In the genomic region with DNA sequence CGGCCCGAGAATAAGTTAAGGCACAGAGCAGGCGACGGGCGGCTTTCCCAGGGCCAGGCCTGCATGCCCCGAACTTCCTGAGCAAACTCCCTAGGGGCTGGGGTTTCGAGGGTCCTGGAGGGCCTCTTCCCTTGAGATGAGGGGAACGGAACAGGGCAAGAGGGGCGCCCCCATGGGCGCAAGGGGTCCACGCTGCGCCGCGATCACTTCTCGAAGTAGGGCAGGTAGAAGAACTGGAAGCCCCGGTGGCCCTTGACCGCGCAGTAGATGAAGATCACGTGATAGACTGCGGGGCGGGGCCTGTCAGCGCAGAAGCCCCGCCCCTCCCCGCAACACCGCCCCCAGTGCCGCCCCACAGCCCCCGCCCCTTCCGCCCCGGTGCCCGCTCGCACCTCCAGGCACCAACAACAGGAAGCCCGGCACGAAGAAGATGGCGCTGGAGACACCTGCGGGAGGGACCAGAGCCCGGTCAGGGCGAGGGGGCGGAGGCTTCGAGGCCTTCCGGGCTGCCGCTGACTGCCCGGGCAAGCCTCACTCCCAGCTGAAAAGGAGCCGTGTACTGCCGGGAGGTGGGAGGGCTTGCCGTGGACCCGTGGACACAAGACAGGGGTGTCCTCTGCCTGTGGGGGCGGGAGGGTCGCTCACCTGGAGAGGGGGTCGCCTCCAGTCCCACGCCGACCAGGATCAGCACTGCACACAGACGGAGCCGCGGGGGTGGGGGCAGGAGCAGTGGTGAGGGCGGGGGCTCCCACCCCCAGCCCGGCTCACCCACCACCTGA, we compare ENCODE assay signal across 1 cellular context.
A peak's percentile ranks its signal among the peaks of the same experiment; 100 is the strongest.
TF ChIP-seq lines count a peak whose summit lies in the region.

No MANE protein-coding gene starts in this region.

TF ChIP-seq in HepG2, 621 proteins besides CTCF, POLR2A, EP300 and RAD21 (continued from another document and continues in another):
- TF ChIP-seq CSRNP1 (CRISPR knock-in tag; IDR thresholded peaks at IDR 0.05), result no peak
- TF ChIP-seq ZNF234 (CRISPR knock-in tag; conservative IDR thresholded peaks at IDR 0.05), result 0 out of 2 replicates have a peak, but pooled peaks have one; percentile 54
- no peak for TF ChIP-seq SKI (IDR thresholded peaks at IDR 0.05; ENCODE audit: partially characterized antibody)
- TF ChIP-seq SP2 (CRISPR knock-in tag; IDR thresholded peaks at IDR 0.05), result peak; percentile 44; the same call in 1 of the 2 replicates
- TF ChIP-seq NFATC3 (CRISPR knock-in tag; IDR thresholded peaks at IDR 0.05), result no peak
- TF ChIP-seq ZNF687 (CRISPR knock-in tag; IDR thresholded peaks at IDR 0.05), result peak; percentile 88
- TF ChIP-seq BHLHE40 (IDR thresholded peaks at IDR 0.05; ENCODE audit: low read length), result peak; percentile 72
- 0 out of 2 replicates have a peak, but pooled peaks have one; percentile 17 for TF ChIP-seq ATF7-NPFF (CRISPR knock-in tag; IDR thresholded peaks at IDR 0.05; ENCODE audit: low read depth)
- TF ChIP-seq CCDC6 (CRISPR knock-in tag; IDR thresholded peaks at IDR 0.05), result 0 out of 2 replicates have a peak, but pooled peaks have one; percentile 21
- TF ChIP-seq ZBTB7B (CRISPR knock-in tag; IDR thresholded peaks at IDR 0.05), result peak; percentile 15; the same call in 1 of the 2 replicates
- 0 out of 2 replicates have a peak, but pooled peaks have one; percentile 8 for TF ChIP-seq KLF13 (CRISPR knock-in tag; IDR thresholded peaks at IDR 0.05)
- TF ChIP-seq KDM6A (CRISPR knock-in tag; IDR thresholded peaks at IDR 0.05; ENCODE audit: low read depth), result no peak
- no peak for TF ChIP-seq CENPT (CRISPR knock-in tag; IDR thresholded peaks at IDR 0.05; ENCODE audit: low read depth)
- no peak for TF ChIP-seq MTA1 (CRISPR knock-in tag; IDR thresholded peaks at IDR 0.05; ENCODE audit: borderline replicate concordance)
- TF ChIP-seq ZNF317 (CRISPR knock-in tag; IDR thresholded peaks at IDR 0.05), result peak; percentile 70; the same call in 1 of the 2 replicates
- TF ChIP-seq, protein P1, sequence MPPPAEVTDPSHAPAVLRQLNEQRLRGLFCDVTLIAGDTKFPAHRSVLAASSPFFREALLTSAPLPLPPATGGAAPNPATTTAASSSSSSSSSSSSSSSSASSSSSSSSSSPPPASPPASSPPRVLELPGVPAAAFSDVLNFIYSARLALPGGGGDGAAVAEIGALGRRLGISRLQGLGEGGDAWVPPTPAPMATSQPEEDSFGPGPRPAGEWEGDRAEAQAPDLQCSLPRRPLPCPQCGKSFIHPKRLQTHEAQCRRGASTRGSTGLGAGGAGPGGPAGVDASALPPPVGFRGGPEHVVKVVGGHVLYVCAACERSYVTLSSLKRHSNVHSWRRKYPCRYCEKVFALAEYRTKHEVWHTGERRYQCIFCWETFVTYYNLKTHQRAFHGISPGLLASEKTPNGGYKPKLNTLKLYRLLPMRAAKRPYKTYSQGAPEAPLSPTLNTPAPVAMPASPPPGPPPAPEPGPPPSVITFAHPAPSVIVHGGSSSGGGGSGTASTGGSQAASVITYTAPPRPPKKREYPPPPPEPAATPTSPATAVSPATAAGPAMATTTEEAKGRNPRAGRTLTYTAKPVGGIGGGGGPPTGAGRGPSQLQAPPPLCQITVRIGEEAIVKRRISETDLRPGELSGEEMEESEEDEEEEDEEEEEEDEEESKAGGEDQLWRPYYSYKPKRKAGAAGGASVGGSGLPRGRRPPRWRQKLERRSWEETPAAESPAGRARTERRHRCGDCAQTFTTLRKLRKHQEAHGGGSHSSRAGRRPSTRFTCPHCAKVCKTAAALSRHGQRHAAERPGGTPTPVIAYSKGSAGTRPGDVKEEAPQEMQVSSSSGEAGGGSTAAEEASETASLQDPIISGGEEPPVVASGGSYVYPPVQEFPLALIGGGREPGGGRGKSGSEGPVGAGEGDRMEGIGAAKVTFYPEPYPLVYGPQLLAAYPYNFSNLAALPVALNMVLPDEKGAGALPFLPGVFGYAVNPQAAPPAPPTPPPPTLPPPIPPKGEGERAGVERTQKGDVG (CRISPR knock-in tag; IDR thresholded peaks at IDR 0.05; ENCODE audit: borderline replicate concordance), result 0 out of 2 replicates have a peak, but pooled peaks have one; percentile 15
- TF ChIP-seq ZFP82 (CRISPR knock-in tag; IDR thresholded peaks at IDR 0.05; ENCODE audit: borderline replicate concordance), result peak; percentile 72; the same call in 1 of the 2 replicates
- TF ChIP-seq ZNF430 (CRISPR knock-in tag; IDR thresholded peaks at IDR 0.05), result 0 out of 2 replicates have a peak, but pooled peaks have one; percentile 34
- TF ChIP-seq PHF8 (CRISPR knock-in tag; IDR thresholded peaks at IDR 0.05), result peak; percentile 68
- TF ChIP-seq KDM5B (CRISPR knock-in tag; IDR thresholded peaks at IDR 0.05; ENCODE audit: borderline replicate concordance), result peak; percentile 67
- TF ChIP-seq, protein P2, sequence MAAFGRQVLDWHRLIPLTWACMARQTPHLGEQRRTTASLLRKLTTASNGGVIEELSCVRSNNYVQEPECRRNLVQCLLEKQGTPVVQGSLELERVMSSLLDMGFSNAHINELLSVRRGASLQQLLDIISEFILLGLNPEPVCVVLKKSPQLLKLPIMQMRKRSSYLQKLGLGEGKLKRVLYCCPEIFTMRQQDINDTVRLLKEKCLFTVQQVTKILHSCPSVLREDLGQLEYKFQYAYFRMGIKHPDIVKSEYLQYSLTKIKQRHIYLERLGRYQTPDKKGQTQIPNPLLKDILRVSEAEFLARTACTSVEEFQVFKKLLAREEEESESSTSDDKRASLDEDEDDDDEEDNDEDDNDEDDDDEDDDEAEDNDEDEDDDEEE (CRISPR knock-in tag; IDR thresholded peaks at IDR 0.05), result no peak
- TF ChIP-seq ZNF589 (CRISPR knock-in tag; conservative IDR thresholded peaks at IDR 0.05), result 0 out of 2 replicates have a peak, but pooled peaks have one; percentile 45
- no peak for TF ChIP-seq KIAA2018 (CRISPR knock-in tag; IDR thresholded peaks at IDR 0.05; ENCODE audit: borderline replicate concordance)
- TF ChIP-seq, protein P3, sequence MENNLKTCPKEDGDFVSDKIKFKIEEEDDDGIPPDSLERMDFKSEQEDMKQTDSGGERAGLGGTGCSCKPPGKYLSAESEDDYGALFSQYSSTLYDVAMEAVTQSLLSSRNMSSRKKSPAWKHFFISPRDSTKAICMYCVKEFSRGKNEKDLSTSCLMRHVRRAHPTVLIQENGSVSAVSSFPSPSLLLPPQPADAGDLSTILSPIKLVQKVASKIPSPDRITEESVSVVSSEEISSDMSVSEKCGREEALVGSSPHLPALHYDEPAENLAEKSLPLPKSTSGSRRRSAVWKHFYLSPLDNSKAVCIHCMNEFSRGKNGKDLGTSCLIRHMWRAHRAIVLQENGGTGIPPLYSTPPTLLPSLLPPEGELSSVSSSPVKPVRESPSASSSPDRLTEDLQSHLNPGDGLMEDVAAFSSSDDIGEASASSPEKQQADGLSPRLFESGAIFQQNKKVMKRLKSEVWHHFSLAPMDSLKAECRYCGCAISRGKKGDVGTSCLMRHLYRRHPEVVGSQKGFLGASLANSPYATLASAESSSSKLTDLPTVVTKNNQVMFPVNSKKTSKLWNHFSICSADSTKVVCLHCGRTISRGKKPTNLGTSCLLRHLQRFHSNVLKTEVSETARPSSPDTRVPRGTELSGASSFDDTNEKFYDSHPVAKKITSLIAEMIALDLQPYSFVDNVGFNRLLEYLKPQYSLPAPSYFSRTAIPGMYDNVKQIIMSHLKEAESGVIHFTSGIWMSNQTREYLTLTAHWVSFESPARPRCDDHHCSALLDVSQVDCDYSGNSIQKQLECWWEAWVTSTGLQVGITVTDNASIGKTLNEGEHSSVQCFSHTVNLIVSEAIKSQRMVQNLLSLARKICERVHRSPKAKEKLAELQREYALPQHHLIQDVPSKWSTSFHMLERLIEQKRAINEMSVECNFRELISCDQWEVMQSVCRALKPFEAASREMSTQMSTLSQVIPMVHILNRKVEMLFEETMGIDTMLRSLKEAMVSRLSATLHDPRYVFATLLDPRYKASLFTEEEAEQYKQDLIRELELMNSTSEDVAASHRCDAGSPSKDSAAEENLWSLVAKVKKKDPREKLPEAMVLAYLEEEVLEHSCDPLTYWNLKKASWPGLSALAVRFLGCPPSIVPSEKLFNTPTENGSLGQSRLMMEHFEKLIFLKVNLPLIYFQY (CRISPR knock-in tag; IDR thresholded peaks at IDR 0.05; ENCODE audit: borderline replicate concordance), result no peak
- TF ChIP-seq THAP7 (CRISPR knock-in tag; IDR thresholded peaks at IDR 0.05), result no peak
- TF ChIP-seq RXRA (CRISPR knock-in tag; IDR thresholded peaks at IDR 0.05), result peak; percentile 15; the same call in 1 of the 2 replicates
